Comparison of ENCODE assay signal across 8 cellular contexts in the genomic region with DNA sequence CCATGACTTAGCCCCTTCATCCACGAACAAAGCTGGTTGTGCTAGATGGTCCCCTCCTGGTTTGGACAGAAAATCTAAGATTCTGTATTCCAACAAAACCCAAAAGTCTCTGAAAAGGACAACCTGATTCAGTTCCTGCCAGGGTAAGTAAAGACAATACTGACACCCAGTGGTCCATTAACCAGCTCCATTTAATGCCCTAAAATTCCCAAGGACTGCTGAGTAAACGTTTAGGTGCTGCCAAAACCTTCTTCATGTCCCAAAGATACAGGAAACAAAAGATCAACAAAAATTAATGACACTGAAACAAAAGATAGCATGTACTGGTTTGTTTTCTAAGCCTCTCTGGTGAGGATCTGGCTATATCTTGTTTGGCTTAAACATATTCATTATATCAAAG. TPM values are rescaled to one million over a fixed set of nuclear protein-coding genes. Genes with fewer than 3 reads are reported as not detected.
A peak's percentile ranks its signal among the peaks of the same experiment; 100 is the strongest.
DNase-seq lines count a peak whose midpoint lies in the region; ATAC-seq and TF ChIP-seq lines count a peak whose summit lies in the region.

No MANE protein-coding gene starts in this region.

- peak; percentile 42 for DNase-seq in GM04504 (ENCODE audit: low read depth)
- peak; percentile 16 for DNase-seq in NCI-H446 treated with DMSO at 0.1 percent for 48 hours (lab: John Stamatoyannopoulos, UW)
- DNase-seq in fibroblast of peridontal ligament (ENCODE audit: extremely low read depth) = peak; percentile 75
- DNase-seq in renal cortical epithelial cell (ENCODE audit: low read depth) = peak; percentile 44
- no peak for DNase-seq in omental fat pad (ENCODE audit: low spot score)

- no peak for ATAC-seq in HG02870 (IDR thresholded peaks at IDR 0.05; ENCODE audit: unreplicated experiment)
- no peak for ATAC-seq in GM19455 (IDR thresholded peaks at IDR 0.05; ENCODE audit: unreplicated experiment)
- ATAC-seq in HG03432 (IDR thresholded peaks at IDR 0.05; ENCODE audit: unreplicated experiment) = no peak
- no peak for ATAC-seq in omental fat pad (ENCODE audit: low FRiP score)

- no peak for TF ChIP-seq CTCF in omental fat pad (IDR thresholded peaks at IDR 0.05)

RNA-seq across cellular contexts. Expression of a gene that starts 25.3 kb away (rescaled TPM):
- total RNA-seq in renal cortical epithelial cell = 0.05 and 0.17 TPM in 2 replicates
- not detected for total RNA-seq in omental fat pad
